Comparison of ENCODE assay signal across 8 cellular contexts in genomic region chr20:36462440-36463211, GRCh38.
DNase-seq lines count a peak whose midpoint lies in the region; ATAC-seq, FAIRE-seq and TF ChIP-seq lines count a peak whose summit lies in the region.

No MANE protein-coding gene starts in this region.

- DNase-seq in DND-41, result peak; percentile 29
- DNase-seq in astrocyte of the hippocampus (ENCODE audit: low read depth, low spot score), result peak; percentile 69
- DNase-seq in small intestine, result no peak
- DNase-seq in stimulated activated CD4-positive, alpha-beta T cell treated with anti-CD3 and anti-CD28 coated beads, Interleukin-2, amount 100 ng/mL, for 24 hours, result no peak
- DNase-seq in KG1 (lab: John Stamatoyannopoulos, UW), result no peak

- TF ChIP-seq CTCF in DND-41 (IDR thresholded peaks at IDR 0.05; ENCODE audit: borderline replicate concordance, extremely low read depth, low read length, poor library complexity, severe bottlenecking) (no peak), Loucy (conservative IDR thresholded peaks at IDR 0.05; ENCODE audit: low read length) (no peak)

- H3K4me3 ChIP-seq in DND-41 (ENCODE audit: low read depth in 1 of 2, low read length in 2 of 2), result peak overlapping the region; percentile 3 to 78; a peak in 3 of 4 replicates
- H3K4me3 ChIP-seq in Loucy (ENCODE audit: low read length, poor library complexity, severe bottlenecking), result peak overlapping the region; percentile 84
- peak overlapping the region; percentile 96 for H3K4me3 ChIP-seq in iPS-20b (ENCODE audit: low read length)
- H3K4me3 ChIP-seq in small intestine (ENCODE audit: low read depth in 1 of 2, low read length in 2 of 2), result peak overlapping the region; percentile 61 to 88

- H4K20me1 ChIP-seq in DND-41 (ENCODE audit: insufficient read depth, low read length) (peaks cover 19% of the 10 kb centered on the region; the same call in 1 of the 2 replicates), Loucy (ENCODE audit: insufficient read depth, low read length, poor library complexity, severe bottlenecking) (peaks cover 40% of the 10 kb centered on the region)

- H3K27ac ChIP-seq in DND-41 (ENCODE audit: low read length) (peak overlapping the region; percentile 62; the same call in 1 of the 2 replicates), iPS-20b (ENCODE audit: low read length) (no peak overlapping the region), small intestine (ENCODE audit: low read depth in 1 of 2, low read length in 1 of 2) (peak overlapping the region; percentile 46 to 93)

- H3K79me2 ChIP-seq in DND-41 (ENCODE audit: insufficient read depth, low read length) (peaks cover 21% of the 10 kb centered on the region), Loucy (ENCODE audit: insufficient read depth, low read length) (peaks cover 52% of the 10 kb centered on the region)

- WGBS in small intestine, 3 donors, result 2 to 6% (median 5%) methylated on average over 20 to 21 of the region's 21 CpGs

- no peaks in the 10 kb centered on the region for H3K9me2 ChIP-seq in Loucy (replicated peaks; ENCODE audit: low read depth, low read length)

- H3K9ac ChIP-seq in DND-41 (ENCODE audit: low read depth, low read length) (peak overlapping the region; percentile 72), Loucy (ENCODE audit: low read depth, low read length, poor library complexity, severe bottlenecking) (peak overlapping the region; percentile 88), iPS-20b (ENCODE audit: low read depth, low read length) (peak overlapping the region; percentile 96)

- no peak for ATAC-seq in DND-41 (ENCODE audit: insufficient read depth, low read depth)
- ATAC-seq in GM21381 (IDR thresholded peaks at IDR 0.05; ENCODE audit: unreplicated experiment), result no peak

- no peaks in the 10 kb centered on the region; the same call in 1 of the 2 replicates for H3F3A ChIP-seq in Loucy (ENCODE audit: low read depth)

- no peak overlapping the region for H2AFZ ChIP-seq in DND-41 (ENCODE audit: low read depth, low read length)
- H2AFZ ChIP-seq in Loucy (ENCODE audit: low read length), result peak overlapping the region; percentile 82; the same call in 1 of the 2 replicates

- H3K4me1 ChIP-seq in DND-41 (ENCODE audit: insufficient read depth, low read length), result peaks cover 42% of the 10 kb centered on the region
- H3K4me1 ChIP-seq in Loucy (ENCODE audit: insufficient read depth, low read length, poor library complexity, severe bottlenecking), result peaks cover 57% of the 10 kb centered on the region
- peaks cover 33% of the 10 kb centered on the region for H3K4me1 ChIP-seq in iPS-20b (ENCODE audit: insufficient read depth, low read length)
- peaks cover 13 to 29% of the 10 kb centered on the region in 2 donors for H3K4me1 ChIP-seq in small intestine (ENCODE audit: control insufficient read depth in 2 of 2, insufficient read depth in 1 of 2, low read depth in 1 of 2, low read length in 1 of 2)

- FAIRE-seq in small intestine (lab: Jason Lieb, UNC), result no peak

- H3K27me3 ChIP-seq in DND-41 (ENCODE audit: insufficient read depth, low read length, poor library complexity) (no peaks in the 10 kb centered on the region), Loucy (ENCODE audit: insufficient read depth, low read length, poor library complexity, severe bottlenecking) (no peaks in the 10 kb centered on the region), iPS-20b (ENCODE audit: insufficient read depth, low read length) (0 out of 2 replicates have a peak, but pooled peaks cover 3% of the 10 kb centered on the region), small intestine (ENCODE audit: control insufficient read depth in 2 of 2, insufficient read depth in 2 of 2, low read length in 2 of 2) (no peaks in the 10 kb centered on the region)

- H3K4me2 ChIP-seq in DND-41 (ENCODE audit: insufficient read depth, low read length) (peak overlapping the region; percentile 97), Loucy (ENCODE audit: low read depth, low read length, poor library complexity, severe bottlenecking) (peak overlapping the region; percentile 99)

- H3K36me3 ChIP-seq in DND-41 (ENCODE audit: insufficient read depth, low read length) (no peaks in the 10 kb centered on the region), Loucy (ENCODE audit: insufficient read depth, low read length) (no peaks in the 10 kb centered on the region), iPS-20b (ENCODE audit: insufficient read depth, low read depth, low read length) (peaks cover 8% of the 10 kb centered on the region; the same call in 1 of the 2 replicates), small intestine (ENCODE audit: control insufficient read depth in 2 of 2, insufficient read depth in 2 of 2, low read length in 2 of 2) (no peaks in the 10 kb centered on the region)

- H3K9me3 ChIP-seq in DND-41 (ENCODE audit: insufficient read depth, low read length, severe bottlenecking) (no peaks in the 10 kb centered on the region), Loucy (ENCODE audit: insufficient read depth, low read depth, low read length) (no peaks in the 10 kb centered on the region), iPS-20b (ENCODE audit: insufficient read depth, low read depth, low read length) (no peaks in the 10 kb centered on the region), small intestine (ENCODE audit: control insufficient read depth, low read depth) (no peaks in the 10 kb centered on the region)

Comparison
In these comparisons a context has a peak if more than half of its experiments do, and no peak if none do; other contexts are left out.
1. DNase-seq: peak in DND-41 (single experiment) and astrocyte of the hippocampus (single experiment); none in small intestine (single experiment), stimulated activated CD4-positive, alpha-beta T cell treated with anti-CD3 and anti-CD28 coated beads, Interleukin-2, amount 100 ng/mL, for 24 hours (0 of 2) and KG1 (single experiment).
2. H3K4me3 ChIP-seq: peak in every context shown above with its lines; median percentile 96 in iPS-20b; 84 in Loucy; 74 in small intestine; 40 in DND-41.
3. Peak in every context shown above with its lines, with median percentiles within 50 percentile points of each other: H3K9ac ChIP-seq.